ENCODE assay signal across 1 cellular context in the genomic region with DNA sequence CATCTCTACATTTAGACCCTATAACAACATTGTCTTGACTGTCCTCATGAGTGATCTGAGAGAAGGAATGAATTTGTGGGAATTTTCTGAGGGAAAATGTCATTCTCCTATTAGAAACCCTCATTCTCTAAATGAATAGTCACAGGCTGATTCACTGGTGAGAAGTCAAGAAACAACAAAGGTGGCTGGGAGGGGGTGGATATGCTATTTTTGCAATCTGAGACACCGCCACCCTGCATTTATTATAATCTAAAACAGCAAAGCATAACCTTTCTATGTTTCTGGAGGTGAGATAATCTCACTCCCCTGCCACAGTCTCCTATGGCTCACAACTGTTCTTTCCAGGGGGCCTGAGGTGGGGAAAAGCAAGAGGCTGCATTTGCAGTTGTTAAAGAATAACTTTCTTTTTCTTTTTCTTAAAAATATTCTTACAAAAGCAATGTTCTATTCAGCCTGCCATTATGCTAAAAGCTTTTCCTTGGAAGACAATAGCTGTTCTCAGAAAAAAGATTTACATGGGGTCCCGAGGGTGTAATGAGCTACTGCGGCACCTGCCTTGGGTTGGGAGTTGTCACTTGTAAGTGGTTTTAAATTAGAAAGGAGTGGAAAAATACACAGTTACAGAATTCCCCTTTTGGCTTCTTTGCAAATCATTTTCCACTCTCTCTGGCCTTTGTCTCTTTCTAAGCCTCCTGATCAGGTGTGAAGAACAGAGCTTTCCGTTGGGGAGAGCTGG.
TF ChIP-seq lines count a peak whose summit lies in the region.

No MANE protein-coding gene starts in this region.

TF ChIP-seq in WTC11, 78 proteins besides CTCF, POLR2A, EP300 and RAD21 (continued from another document):
- TF ChIP-seq, protein P1, sequence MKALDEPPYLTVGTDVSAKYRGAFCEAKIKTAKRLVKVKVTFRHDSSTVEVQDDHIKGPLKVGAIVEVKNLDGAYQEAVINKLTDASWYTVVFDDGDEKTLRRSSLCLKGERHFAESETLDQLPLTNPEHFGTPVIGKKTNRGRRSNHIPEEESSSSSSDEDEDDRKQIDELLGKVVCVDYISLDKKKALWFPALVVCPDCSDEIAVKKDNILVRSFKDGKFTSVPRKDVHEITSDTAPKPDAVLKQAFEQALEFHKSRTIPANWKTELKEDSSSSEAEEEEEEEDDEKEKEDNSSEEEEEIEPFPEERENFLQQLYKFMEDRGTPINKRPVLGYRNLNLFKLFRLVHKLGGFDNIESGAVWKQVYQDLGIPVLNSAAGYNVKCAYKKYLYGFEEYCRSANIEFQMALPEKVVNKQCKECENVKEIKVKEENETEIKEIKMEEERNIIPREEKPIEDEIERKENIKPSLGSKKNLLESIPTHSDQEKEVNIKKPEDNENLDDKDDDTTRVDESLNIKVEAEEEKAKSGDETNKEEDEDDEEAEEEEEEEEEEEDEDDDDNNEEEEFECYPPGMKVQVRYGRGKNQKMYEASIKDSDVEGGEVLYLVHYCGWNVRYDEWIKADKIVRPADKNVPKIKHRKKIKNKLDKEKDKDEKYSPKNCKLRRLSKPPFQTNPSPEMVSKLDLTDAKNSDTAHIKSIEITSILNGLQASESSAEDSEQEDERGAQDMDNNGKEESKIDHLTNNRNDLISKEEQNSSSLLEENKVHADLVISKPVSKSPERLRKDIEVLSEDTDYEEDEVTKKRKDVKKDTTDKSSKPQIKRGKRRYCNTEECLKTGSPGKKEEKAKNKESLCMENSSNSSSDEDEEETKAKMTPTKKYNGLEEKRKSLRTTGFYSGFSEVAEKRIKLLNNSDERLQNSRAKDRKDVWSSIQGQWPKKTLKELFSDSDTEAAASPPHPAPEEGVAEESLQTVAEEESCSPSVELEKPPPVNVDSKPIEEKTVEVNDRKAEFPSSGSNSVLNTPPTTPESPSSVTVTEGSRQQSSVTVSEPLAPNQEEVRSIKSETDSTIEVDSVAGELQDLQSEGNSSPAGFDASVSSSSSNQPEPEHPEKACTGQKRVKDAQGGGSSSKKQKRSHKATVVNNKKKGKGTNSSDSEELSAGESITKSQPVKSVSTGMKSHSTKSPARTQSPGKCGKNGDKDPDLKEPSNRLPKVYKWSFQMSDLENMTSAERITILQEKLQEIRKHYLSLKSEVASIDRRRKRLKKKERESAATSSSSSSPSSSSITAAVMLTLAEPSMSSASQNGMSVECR (CRISPR knock-in tag; IDR thresholded peaks at IDR 0.05; ENCODE audit: borderline replicate concordance), result no peak
